22 cellular contexts compared by ENCODE assay signal in genomic region chr6:38987503-38987902, GRCh38.
"Had no signal": no experiment of that assay in that cellular context is flagged by ENCODE, and none has a peak within 500 bp of the region (broad histone marks: within the 10 kb centered on the region; RNA-seq: fewer than 3 reads in every experiment).

No MANE protein-coding gene starts in this region.

- H3K27me3 ChIP-seq: vagina had no signal

- H3K4me1 ChIP-seq: left ventricle myocardium inferior, parathyroid adenoma, psoas muscle, right lobe of liver, tibial nerve, vagina had no signal

- H3K9me3 ChIP-seq: left ventricle myocardium inferior, mucosa of descending colon, psoas muscle, right lobe of liver, tibial nerve, vagina had no signal

- H3K36me3 ChIP-seq: left ventricle myocardium inferior, right lobe of liver, tibial nerve, vagina had no signal

- H3K27ac ChIP-seq: left ventricle myocardium inferior, parathyroid adenoma, psoas muscle, right lobe of liver, tibial nerve, vagina had no signal

- H3K4me3 ChIP-seq: left ventricle myocardium inferior, mucosa of descending colon, psoas muscle, right lobe of liver, smooth muscle cell, tibial nerve, vagina had no signal

- H3K4me2 ChIP-seq: smooth muscle cell had no signal

- H2AFZ ChIP-seq: parathyroid adenoma had no signal

- DNase-seq: hypothalamus; islet precursor cell; left ventricle myocardium inferior; midbrain; mucosa of descending colon; naive thymus-derived CD4-positive, alpha-beta T cell; nucleus accumbens; psoas muscle; right lobe of liver; stimulated activated CD4-positive, alpha-beta T cell treated with anti-CD3 and anti-CD28 coated beads, Interleukin-1b, Interleukin-23, amount 100 ng/mL, for 48 hours; stimulated activated CD4-positive, alpha-beta T cell treated with anti-CD3 and anti-CD28 coated beads, Interleukin-2, amount 100 ng/mL, for 48 hours; stimulated activated CD4-positive, alpha-beta T cell treated with anti-CD3 and anti-CD28 coated beads, Interleukin-4, amount 100 ng/mL, for 4 hours; stimulated activated CD8-positive, alpha-beta memory T cell treated with anti-CD3 and anti-CD28 coated beads, Interleukin-4, amount 100 ng/mL, for 48 hours; stimulated activated naive CD4-positive, alpha-beta T cell treated with Interleukin-2 at 50 U/mL for 16 hours; stimulated activated naive CD8-positive, alpha-beta T cell treated with anti-CD3 and anti-CD28 coated beads, Interleukin-15, amount 100 ng/mL, for 72 hours; substantia nigra had no signal

- ATAC-seq: mucosa of descending colon; naive thymus-derived CD4-positive, alpha-beta T cell; natural killer cell treated with Interleukin-12 subunit alpha and Interleukin-12 subunit beta and Interleukin-15 and Interleukin-18, amount 100 ng/mL, for 72 hours; psoas muscle; right lobe of liver; stimulated activated memory B cell treated with anti-CD40 and anti-IgM and Interleukin-4, amounts not matched to agents 10 μg/mL and 1 μg/mL and 100 μg/mL, for 72 hours; stimulated activated naive CD8-positive, alpha-beta T cell treated with anti-CD3 and anti-CD28 coated beads, Interleukin-15, amount 100 ng/mL, for 72 hours had no signal

- H3K79me2 ChIP-seq: parathyroid adenoma had no signal
